In genomic region chr4:138838251-138838650, GRCh38 we compare ENCODE assay signal across 1 cellular context.
TF ChIP-seq lines count a peak whose summit lies in the region.

No MANE protein-coding gene starts in this region.

TF ChIP-seq in H1, 55 proteins besides CTCF, POLR2A, EP300 and RAD21:
- no peak for TF ChIP-seq NANOG (IDR thresholded peaks at IDR 0.05; ENCODE audit: insufficient read depth, low read depth, low read length, poor library complexity, severe bottlenecking)
TF ChIP-seq in H1: peak in this region for 0.
